Comparison of ENCODE assay signal across 16 cellular contexts in the genomic region with DNA sequence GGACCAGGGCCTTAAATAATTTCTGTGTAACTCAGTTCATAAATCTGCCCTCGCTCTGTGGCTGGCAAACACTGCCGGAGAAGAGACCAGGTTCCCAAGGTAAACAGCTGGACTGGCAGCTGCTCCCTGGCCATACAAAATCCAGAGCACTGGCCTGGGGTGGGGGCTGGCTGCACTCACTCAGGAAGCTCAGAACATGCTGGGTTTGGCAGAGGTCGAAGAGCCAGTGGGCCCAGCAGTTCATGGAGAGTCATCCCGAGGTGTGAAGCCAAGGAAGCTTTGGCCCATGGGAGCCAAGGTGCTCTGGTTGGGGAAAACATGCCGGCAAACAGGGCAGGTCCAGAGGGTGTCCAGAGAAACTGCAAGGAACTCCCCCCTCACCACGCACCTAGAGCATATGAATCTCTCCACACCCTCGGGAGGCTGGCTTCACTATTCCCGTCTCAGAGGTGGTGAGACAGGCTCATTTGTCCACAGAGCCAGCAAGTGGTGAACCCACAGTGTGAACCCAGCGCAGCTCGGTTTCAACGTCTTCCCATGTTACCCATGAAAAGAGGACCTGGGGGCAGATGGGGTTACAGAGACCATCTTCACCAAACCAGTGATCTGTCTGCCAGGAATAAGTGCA.
DNase-seq lines count a peak whose midpoint lies in the region; ATAC-seq and TF ChIP-seq lines count a peak whose summit lies in the region.
"Had no signal": no experiment of that assay in that cellular context is flagged by ENCODE, and none has a peak within 500 bp of the region (broad histone marks: within the 10 kb centered on the region; RNA-seq: fewer than 3 reads in every experiment).

No MANE protein-coding gene starts in this region.

- H3K9me3 ChIP-seq in spleen (peaks cover 0 to under 1% (median 0%) of the 10 kb centered on the region in 8 donors), vagina (no peaks in the 10 kb centered on the region)

- H3K36me3 ChIP-seq in spleen (no peaks in the 10 kb centered on the region), vagina (no peaks in the 10 kb centered on the region)

- H3K4me3 ChIP-seq in LNCaP clone FGC (ENCODE audit: low read depth, low read length): no peak overlapping the region
- H3K4me3 ChIP-seq in spleen: no peak overlapping the region
- H3K4me3 ChIP-seq in vagina: no peak overlapping the region
- H3K4me3 ChIP-seq: GM23338 had no signal

- intact Hi-C loops in activated CD8-positive, alpha-beta T cell treated with anti-CD3 and anti-CD28 coated beads for 36 hours (cut with micrococcal nuclease): no loop called here
- intact Hi-C loops in spleen (cut with DNase I; ENCODE audit: low total_unique reads) (no loop called here), vagina (cut with DNase I) (no loop called here)

- peaks cover 0 to 32% (median 0%) of the 10 kb centered on the region in 7 donors for H3K27me3 ChIP-seq in spleen (replicated peaks in 1 of 7)
- no peaks in the 10 kb centered on the region for H3K27me3 ChIP-seq in vagina

- TF ChIP-seq POLR2A in spleen (IDR thresholded peaks at IDR 0.05) (no peak), vagina (IDR thresholded peaks at IDR 0.05) (no peak)

- H3K4me3 Mint-ChIP-seq in activated CD8-positive, alpha-beta T cell treated with anti-CD3 and anti-CD28 coated beads for 36 hours: no peak overlapping the region
- H3K4me3 Mint-ChIP-seq in activated CD8-positive, alpha-beta T cell treated with anti-CD3 and anti-CD28 coated beads, Interleukin-2, amount 10 ng/mL, durations not matched to agents 7 days and 5 days: no peak overlapping the region
- H3K4me3 Mint-ChIP-seq in activated T-helper 17 cell treated with anti-CD3 and anti-CD28 coated beads, Interleukin-2, amount 50 U/mL, for 72 hours: peak overlapping the region; percentile 21
- H3K4me3 Mint-ChIP-seq: GM23338, neural crest cell had no signal

- peak overlapping the region; percentile 10 for H3K27ac Mint-ChIP-seq in activated CD8-positive, alpha-beta T cell treated with anti-CD3 and anti-CD28 coated beads for 36 hours
- H3K27ac Mint-ChIP-seq in activated CD8-positive, alpha-beta T cell treated with anti-CD3 and anti-CD28 coated beads, Interleukin-2, amount 10 ng/mL, durations not matched to agents 7 days and 5 days: no peak overlapping the region
- peak overlapping the region; percentile 58 for H3K27ac Mint-ChIP-seq in activated T-helper 17 cell treated with anti-CD3 and anti-CD28 coated beads, Interleukin-2, amount 50 U/mL, for 72 hours
- H3K27ac Mint-ChIP-seq: GM23338; T-helper 1 cell treated with Interleukin-12 subunit alpha and Interleukin-12 subunit beta and Interleukin-4 antibody, amounts not matched to agents 30 μg/mL and 1 μg/mL, for 36 hours had no signal

- H3K36me3 Mint-ChIP-seq in activated CD8-positive, alpha-beta T cell treated with anti-CD3 and anti-CD28 coated beads for 36 hours (ENCODE audit: low read depth): no peaks in the 10 kb centered on the region
- no peaks in the 10 kb centered on the region for H3K36me3 Mint-ChIP-seq in activated CD8-positive, alpha-beta T cell treated with anti-CD3 and anti-CD28 coated beads, Interleukin-2, amount 10 ng/mL, durations not matched to agents 7 days and 5 days (ENCODE audit: low read depth)
- no peaks in the 10 kb centered on the region for H3K36me3 Mint-ChIP-seq in activated T-helper 17 cell treated with anti-CD3 and anti-CD28 coated beads, Interleukin-2, amount 50 U/mL, for 72 hours (ENCODE audit: low read depth)

- no peak for DNase-seq in activated CD8-positive, alpha-beta T cell treated with anti-CD3 and anti-CD28 coated beads for 36 hours
- no peak for DNase-seq in activated CD8-positive, alpha-beta T cell treated with anti-CD3 and anti-CD28 coated beads, Interleukin-2, amount 10 ng/mL, durations not matched to agents 7 days and 5 days
- DNase-seq in LNCaP clone FGC (ENCODE audit: low read depth): peak; percentile 6
- peak; percentile 48 for DNase-seq in spleen
- no peak for DNase-seq in vagina (ENCODE audit: extremely low spot score in 2 of 2)
- no peak for DNase-seq in occipital lobe (lab: John Stamatoyannopoulos, UW)
- DNase-seq in NCI-H2171 treated with DMSO at 0.1 percent for 48 hours (lab: John Stamatoyannopoulos, UW): no peak
- DNase-seq: dermis blood vessel endothelial cell; foreskin melanocyte; NCI-H1436; stimulated activated naive CD4-positive, alpha-beta T cell had no signal

- ATAC-seq in activated CD8-positive, alpha-beta T cell treated with anti-CD3 and anti-CD28 coated beads for 36 hours: no peak
- ATAC-seq in activated CD8-positive, alpha-beta T cell treated with anti-CD3 and anti-CD28 coated beads, Interleukin-2, amount 10 ng/mL, durations not matched to agents 7 days and 5 days: no peak
- ATAC-seq in activated T-helper 17 cell treated with anti-CD3 and anti-CD28 coated beads, Interleukin-2, amount 50 U/mL, for 72 hours (replicated peaks): no peak
- ATAC-seq: GM23338 had no signal

- H3K27me3 Mint-ChIP-seq in activated CD8-positive, alpha-beta T cell treated with anti-CD3 and anti-CD28 coated beads for 36 hours: peaks cover 9% of the 10 kb centered on the region
- peaks cover 26% of the 10 kb centered on the region for H3K27me3 Mint-ChIP-seq in activated CD8-positive, alpha-beta T cell treated with anti-CD3 and anti-CD28 coated beads, Interleukin-2, amount 10 ng/mL, durations not matched to agents 7 days and 5 days (ENCODE audit: low read depth)
- peaks cover 38% of the 10 kb centered on the region for H3K27me3 Mint-ChIP-seq in activated T-helper 17 cell treated with anti-CD3 and anti-CD28 coated beads, Interleukin-2, amount 50 U/mL, for 72 hours

- no peak for TF ChIP-seq CTCF in activated CD8-positive, alpha-beta T cell treated with anti-CD3 and anti-CD28 coated beads for 36 hours (IDR thresholded peaks at IDR 0.05)
- TF ChIP-seq CTCF in LNCaP clone FGC (IDR thresholded peaks at IDR 0.05; ENCODE audit: control insufficient read depth, extremely low read depth, insufficient read depth): no peak
- TF ChIP-seq CTCF in spleen (IDR thresholded peaks at IDR 0.05 in 8 of 11, conservative IDR thresholded peaks at IDR 0.05 in 3 of 11): no peak
- no peak for TF ChIP-seq CTCF in vagina (IDR thresholded peaks at IDR 0.05)

- CTCF ChIA-PET in activated CD8-positive, alpha-beta T cell treated with anti-CD3 and anti-CD28 coated beads for 36 hours (lab: Charles Lee): interaction anchor here (0.5 to 1.4 kb wide), 2 partner anchors 20 to 23 kb away, joined by 3 read pairs; no protein-coding TSS in a partner anchor
- CTCF ChIA-PET in activated CD8-positive, alpha-beta T cell treated with anti-CD3 and anti-CD28 coated beads, Interleukin-2, amount 10 ng/mL, durations not matched to agents 7 days and 5 days (lab: Charles Lee): interaction anchor here (1.0 to 1.3 kb wide), 3 partner anchors 12 to 23 kb away, joined by 3 read pairs; no protein-coding TSS in a partner anchor

- 86 to 92% (median 90%) methylated on average over 11 of the region's 11 CpGs for WGBS in spleen, 5 donors

- POLR2A ChIA-PET in activated CD8-positive, alpha-beta T cell treated with anti-CD3 and anti-CD28 coated beads for 36 hours (lab: Charles Lee): interaction anchor here (0.6 to 1.4 kb wide), 3 partner anchors 12 to 303 kb away, joined by 3 read pairs; no protein-coding TSS in a partner anchor
- POLR2A ChIA-PET in activated CD8-positive, alpha-beta T cell treated with anti-CD3 and anti-CD28 coated beads, Interleukin-2, amount 10 ng/mL, durations not matched to agents 7 days and 5 days (lab: Charles Lee): no interaction called here

- no peaks in the 10 kb centered on the region for H3K4me1 ChIP-seq in spleen
- no peaks in the 10 kb centered on the region for H3K4me1 ChIP-seq in vagina

- H3K27ac ChIP-seq in spleen: no peak overlapping the region
- H3K27ac ChIP-seq in vagina: no peak overlapping the region
- H3K27ac ChIP-seq: epithelial cell of prostate had no signal

- no peaks in the 10 kb centered on the region for H3K9me3 Mint-ChIP-seq in activated CD8-positive, alpha-beta T cell treated with anti-CD3 and anti-CD28 coated beads for 36 hours
- no peaks in the 10 kb centered on the region for H3K9me3 Mint-ChIP-seq in activated CD8-positive, alpha-beta T cell treated with anti-CD3 and anti-CD28 coated beads, Interleukin-2, amount 10 ng/mL, durations not matched to agents 7 days and 5 days (ENCODE audit: insufficient read depth)
- H3K9me3 Mint-ChIP-seq in activated T-helper 17 cell treated with anti-CD3 and anti-CD28 coated beads, Interleukin-2, amount 50 U/mL, for 72 hours: peaks cover under 1% of the 10 kb centered on the region
- H3K9me3 Mint-ChIP-seq: GM23338; neural crest cell; T-helper 1 cell treated with Interleukin-12 subunit alpha and Interleukin-12 subunit beta and Interleukin-4 antibody, amounts not matched to agents 30 μg/mL and 1 μg/mL, for 36 hours had no signal

- peaks cover 18% of the 10 kb centered on the region for H3K4me1 Mint-ChIP-seq in activated CD8-positive, alpha-beta T cell treated with anti-CD3 and anti-CD28 coated beads for 36 hours (ENCODE audit: low read depth)
- peaks cover 14% of the 10 kb centered on the region for H3K4me1 Mint-ChIP-seq in activated CD8-positive, alpha-beta T cell treated with anti-CD3 and anti-CD28 coated beads, Interleukin-2, amount 10 ng/mL, durations not matched to agents 7 days and 5 days (ENCODE audit: low read depth)
- peaks cover 13% of the 10 kb centered on the region for H3K4me1 Mint-ChIP-seq in activated T-helper 17 cell treated with anti-CD3 and anti-CD28 coated beads, Interleukin-2, amount 50 U/mL, for 72 hours

Comparison
In these comparisons a context has a peak if more than half of its experiments do, and no peak if none do; other contexts are left out.
1. DNase-seq: peak in LNCaP clone FGC (single experiment) and spleen (single experiment); none in activated CD8-positive, alpha-beta T cell treated with anti-CD3 and anti-CD28 coated beads for 36 hours (single experiment), activated CD8-positive, alpha-beta T cell treated with anti-CD3 and anti-CD28 coated beads, Interleukin-2, amount 10 ng/mL, durations not matched to agents 7 days and 5 days (single experiment), vagina (0 of 2), occipital lobe (single experiment) and NCI-H2171 treated with DMSO at 0.1 percent for 48 hours (single experiment).